In genomic region chr11:68684385-68685356, GRCh38 we compare ENCODE assay signal across 8 cellular contexts. TPM values are rescaled to one million over a fixed set of nuclear protein-coding genes. Genes with fewer than 3 reads are reported as not detected.
DNase-seq lines count a peak whose midpoint lies in the region; ATAC-seq and TF ChIP-seq lines count a peak whose summit lies in the region.

Gene GAL (plus strand): TSS chr11:68684544. CDS start chr11:68684924, 380 bp downstream.

- no peaks in the 10 kb centered on the region for H3K9me3 ChIP-seq in parathyroid adenoma (ENCODE audit: control insufficient read depth, low read length)

- H3K27me3 ChIP-seq in parathyroid adenoma (ENCODE audit: control insufficient read depth, insufficient read depth, low read length) = no peaks in the 10 kb centered on the region

- ATAC-seq in GM21360 (IDR thresholded peaks at IDR 0.05; ENCODE audit: unreplicated experiment) = no peak

- DNase-seq in Daoy (ENCODE audit: low read depth) (peak; percentile 46), NCI-H510A (lab: John Stamatoyannopoulos, UW) (peak; percentile 25), epithelial cell of proximal tubule (ENCODE audit: low read depth) (no peak), Kasumi-1 (lab: John Stamatoyannopoulos, UW) (no peak), GM19240 (ENCODE audit: insufficient read length, low spot score) (no peak)
- no peak for DNase-seq in effector CD4-positive, alpha-beta T cell

- H3K4me3 ChIP-seq in epithelial cell of proximal tubule (ENCODE audit: low read depth, low read length) (peak within 1 kb of the TSS; percentile 48), parathyroid adenoma (ENCODE audit: low read depth, low read length) (no peak within 1 kb of the TSS)

- H3K4me1 ChIP-seq in parathyroid adenoma = no peaks in the 10 kb centered on the region

- TF ChIP-seq CTCF in epithelial cell of proximal tubule (conservative IDR thresholded peaks at IDR 0.05; ENCODE audit: low read depth, low read length) = no peak
- no peak for TF ChIP-seq CTCF in parathyroid adenoma (IDR thresholded peaks at IDR 0.05)

- H3K36me3 ChIP-seq in parathyroid adenoma (ENCODE audit: control insufficient read depth, insufficient read depth, low read length) = no peaks in the 10 kb centered on the region

- no peaks in the 10 kb centered on the region for H3K79me2 ChIP-seq in parathyroid adenoma

- H2AFZ ChIP-seq in parathyroid adenoma = no peak within 1 kb of the TSS

- H3K27ac ChIP-seq in parathyroid adenoma = no peak within 1 kb of the TSS

- no peak within 1 kb of the TSS for H3K9ac ChIP-seq in parathyroid adenoma

- peak within 1 kb of the TSS; percentile 22 for H3K4me2 ChIP-seq in parathyroid adenoma (ENCODE audit: low read length)

RNA-seq across cellular contexts. Expression of gene GAL, which starts in this region (rescaled TPM):
- 5.1 and 8.3 TPM in 2 replicates for total RNA-seq in Daoy (2014; rRNA removed; shearing (Covaris generic))
- 22.5 and 70.8 TPM in 2 replicates for total RNA-seq in epithelial cell of proximal tubule

Comparison
In these comparisons a context has a peak if more than half of its experiments do, and no peak if none do; other contexts are left out.
1. DNase-seq: peak in Daoy (single experiment) and NCI-H510A (single experiment); none in epithelial cell of proximal tubule (single experiment), Kasumi-1 (0 of 2), effector CD4-positive, alpha-beta T cell (single experiment) and GM19240 (single experiment).